Comparison of ENCODE assay signal across 21 cellular contexts in genomic region chr18:13006731-13007550, GRCh38. TPM values are rescaled to one million over a fixed set of nuclear protein-coding genes. Genes with fewer than 3 reads are reported as not detected.
A peak's percentile ranks its signal among the peaks of the same experiment; 100 is the strongest.
DNase-seq lines count a peak whose midpoint lies in the region; ATAC-seq, FAIRE-seq and TF ChIP-seq lines count a peak whose summit lies in the region.
"Had no signal": no experiment of that assay in that cellular context is flagged by ENCODE, and none has a peak within 500 bp of the region (broad histone marks: within the 10 kb centered on the region; RNA-seq: fewer than 3 reads in every experiment).

No MANE protein-coding gene starts in this region.

- H3K36me3 ChIP-seq in neuronal stem cell (replicated peaks in 1 of 2; ENCODE audit: control insufficient read depth in 2 of 2, insufficient read depth in 2 of 2, low read length in 2 of 2), result peaks cover 20 to 95% of the 10 kb centered on the region in 2 donors

- H2BK15ac ChIP-seq in neuronal stem cell (ENCODE audit: low read length), result no peak overlapping the region

- peak overlapping the region; percentile 33 to 88 (median 69) for H3K27ac Mint-ChIP-seq in CD14-positive monocyte
- H3K27ac Mint-ChIP-seq in activated T-helper 17 cell treated with anti-CD3 and anti-CD28 coated beads, Interleukin-2, amount 50 U/mL, for 72 hours, result peak overlapping the region; percentile 35

- no peak overlapping the region for H3K27ac ChIP-seq in neuronal stem cell (replicated peaks; ENCODE audit: low read length)
- H3K27ac ChIP-seq: foreskin keratinocyte, parathyroid adenoma, SJSA1, thoracic aorta had no signal

- no peaks in the 10 kb centered on the region for H3K9me3 ChIP-seq in neuronal stem cell (replicated peaks in 1 of 2; ENCODE audit: control insufficient read depth in 2 of 2, insufficient read depth in 1 of 2, low read depth in 1 of 2, low read length in 2 of 2)
- H3K9me3 ChIP-seq: adrenal gland, SJSA1, thoracic aorta had no signal

- intact Hi-C loops in CD14-positive monocyte (cut with micrococcal nuclease), result no loop called here

- no peak for TF ChIP-seq CTCF in CD14-positive monocyte (IDR thresholded peaks at IDR 0.05)

- no peak overlapping the region for H2BK5ac ChIP-seq in neuronal stem cell (ENCODE audit: low read length)

- no peak for TF ChIP-seq POLR2A in H54 (IDR thresholded peaks at IDR 0.05; ENCODE audit: low read depth, low read length)
- TF ChIP-seq POLR2A in GM18505 (IDR thresholded peaks at IDR 0.05; ENCODE audit: borderline replicate concordance, extremely low read depth, insufficient read depth, insufficient read length), result no peak

- H4K91ac ChIP-seq in neuronal stem cell (ENCODE audit: low read depth, low read length, poor library complexity), result no peak overlapping the region

- no CpG with 5 or more reads among the region's 13 CpGs for WGBS in neuronal stem cell (ENCODE audit: extremely low coverage in 2 of 2, insufficient read length in 2 of 2, insufficient replicate concordance in 1 of 2), 2 donors

- H3K4me1 Mint-ChIP-seq in CD14-positive monocyte, result peaks cover 16% of the 10 kb centered on the region
- H3K4me1 Mint-ChIP-seq in activated T-helper 17 cell treated with anti-CD3 and anti-CD28 coated beads, Interleukin-2, amount 50 U/mL, for 72 hours, result peaks cover 7% of the 10 kb centered on the region

- no peak overlapping the region for H3K4ac ChIP-seq in neuronal stem cell (ENCODE audit: low read length)

- H3K18ac ChIP-seq in neuronal stem cell (ENCODE audit: low read length), result no peak overlapping the region

- peak overlapping the region; percentile 57 for H3K14ac ChIP-seq in neuronal stem cell (ENCODE audit: low read length)

- no peak for ATAC-seq in activated T-helper 17 cell treated with anti-CD3 and anti-CD28 coated beads, Interleukin-2, amount 50 U/mL, for 72 hours (replicated peaks)
- no peak for ATAC-seq in GM18505 (IDR thresholded peaks at IDR 0.05; ENCODE audit: unreplicated experiment)
- ATAC-seq: foreskin keratinocyte had no signal

- H2BK12ac ChIP-seq in neuronal stem cell (ENCODE audit: low read length), result no peak overlapping the region

- no peak overlapping the region for H3K4me2 ChIP-seq in neuronal stem cell (ENCODE audit: insufficient read depth, low read length, poor library complexity, severe bottlenecking)

- H3K9me3 Mint-ChIP-seq in CD14-positive monocyte, result no peaks in the 10 kb centered on the region
- no peaks in the 10 kb centered on the region for H3K9me3 Mint-ChIP-seq in activated T-helper 17 cell treated with anti-CD3 and anti-CD28 coated beads, Interleukin-2, amount 50 U/mL, for 72 hours

- H3K4me3 Mint-ChIP-seq in CD14-positive monocyte, result no peak overlapping the region
- H3K4me3 Mint-ChIP-seq in activated T-helper 17 cell treated with anti-CD3 and anti-CD28 coated beads, Interleukin-2, amount 50 U/mL, for 72 hours, result no peak overlapping the region

- no peaks in the 10 kb centered on the region for H3K27me3 Mint-ChIP-seq in CD14-positive monocyte (ENCODE audit: low read depth in 3 of 3)
- H3K27me3 Mint-ChIP-seq in activated T-helper 17 cell treated with anti-CD3 and anti-CD28 coated beads, Interleukin-2, amount 50 U/mL, for 72 hours, result no peaks in the 10 kb centered on the region

- H3K4me1 ChIP-seq in neuronal stem cell (ENCODE audit: control insufficient read depth in 2 of 2, insufficient read depth in 1 of 2, low read depth in 1 of 2, low read length in 2 of 2), result no peaks in the 10 kb centered on the region
- H3K4me1 ChIP-seq: adrenal gland, parathyroid adenoma, SJSA1 had no signal

- no peak overlapping the region for H3K4me3 ChIP-seq in neuronal stem cell (ENCODE audit: low read length in 2 of 2)
- H3K4me3 ChIP-seq: adrenal gland, SJSA1, thoracic aorta had no signal

- no peak overlapping the region for H3K23ac ChIP-seq in neuronal stem cell (ENCODE audit: low read depth, low read length, poor library complexity)

- no peak overlapping the region for H2BK120ac ChIP-seq in neuronal stem cell (ENCODE audit: low read depth, low read length)

- H2AFZ ChIP-seq in neuronal stem cell (ENCODE audit: low read length), result no peak overlapping the region
- H2AFZ ChIP-seq: parathyroid adenoma had no signal

- no peak for FAIRE-seq in H54 (lab: Jason Lieb, UNC)
- FAIRE-seq: H1, TTC549 had no signal

- peaks cover 40 to 41% of the 10 kb centered on the region in 2 donors for H3K36me3 Mint-ChIP-seq in CD14-positive monocyte
- H3K36me3 Mint-ChIP-seq in activated T-helper 17 cell treated with anti-CD3 and anti-CD28 coated beads, Interleukin-2, amount 50 U/mL, for 72 hours (ENCODE audit: low read depth), result peaks cover under 1% of the 10 kb centered on the region

- DNase-seq in CD14-positive monocyte (ENCODE audit: low spot score) (no peak), GF-D8 (lab: John Stamatoyannopoulos, UW) (peak; percentile 31), neuronal stem cell (ENCODE audit: low spot score) (no peak), NCI-H1105 treated with DMSO at 0.1 percent for 48 hours (lab: John Stamatoyannopoulos, UW) (no peak), H54 (ENCODE audit: insufficient read length, low spot score) (no peak)
- DNase-seq: activated CD4-positive, alpha-beta T cell treated with anti-CD3 and anti-CD28 coated beads, Interleukin-2, amount 50 U/mL, for 48 hours; activated T-cell treated with anti-CD3 and anti-CD28 coated beads, Interleukin-2, amount 50 U/mL, for 48 hours; adrenal gland; EL; foreskin keratinocyte; NCI-H2029 treated with DMSO at 0.1 percent for 48 hours; NCI-H510A; stimulated activated CD4-positive, alpha-beta T cell treated with anti-CD3 and anti-CD28 coated beads, Interleukin-4, amount 100 ng/mL, for 24 hours; stimulated activated CD8-positive, alpha-beta memory T cell treated with anti-CD3 and anti-CD28 coated beads, Interleukin-4, amount 100 ng/mL, for 48 hours had no signal

- no peak overlapping the region for H4K8ac ChIP-seq in neuronal stem cell (ENCODE audit: low read depth, low read length)

- no peak overlapping the region for H3K9ac ChIP-seq in neuronal stem cell (ENCODE audit: low read depth, low read length, poor library complexity)
- H3K9ac ChIP-seq: parathyroid adenoma had no signal

- H3K27me3 ChIP-seq in neuronal stem cell (ENCODE audit: control insufficient read depth in 3 of 3, insufficient read depth in 3 of 3, low read depth in 1 of 3, low read length in 3 of 3), result no peaks in the 10 kb centered on the region
- H3K27me3 ChIP-seq: adrenal gland, foreskin keratinocyte, SJSA1 had no signal

- peaks cover 1% of the 10 kb centered on the region for H3K79me1 ChIP-seq in neuronal stem cell (ENCODE audit: low read depth, low read length)

- H2AK5ac ChIP-seq in neuronal stem cell (ENCODE audit: low read depth, low read length), result no peak overlapping the region

RNA-seq across cellular contexts. Expression of gene CEP192, which starts 15.8 kb away (rescaled TPM):
- 1 to 10 TPM; 3.0 to 3.7 TPM for polyA plus RNA-seq in CD14-positive monocyte
- 10 to 100 TPM; 35.3 to 62.0 TPM for total RNA-seq in activated T-helper 17 cell treated with anti-CD3 and anti-CD28 coated beads, Interleukin-2, amount 50 U/mL, for 72 hours
- polyA plus RNA-seq in neuronal stem cell (2013, experiment 1 of 2), result 18.4 TPM
- polyA plus RNA-seq in neuronal stem cell (2013, experiment 2 of 2), result 17.8 TPM

RNA-seq across cellular contexts. Expression of gene SEH1L, which starts 59.1 kb away (rescaled TPM):
- 10 to 100 TPM; 25.9 to 26.9 TPM for polyA plus RNA-seq in CD14-positive monocyte
- 100 to 1,000 TPM in 1 of 2 donors, 10 to 100 TPM in 1; 72.1 to 120 TPM for total RNA-seq in activated T-helper 17 cell treated with anti-CD3 and anti-CD28 coated beads, Interleukin-2, amount 50 U/mL, for 72 hours
- polyA plus RNA-seq in neuronal stem cell (2013, experiment 1 of 2), result 23.1 TPM
- polyA plus RNA-seq in neuronal stem cell (2013, experiment 2 of 2), result 22.2 TPM
